In genomic region chr20:62246431-62246830, GRCh38 we compare ENCODE assay signal across 1 cellular context.
TF ChIP-seq lines count a peak whose summit lies in the region.

No MANE protein-coding gene starts in this region.

TF ChIP-seq in IMR-90, 13 proteins besides CTCF, POLR2A, EP300 and RAD21:
- no peak for TF ChIP-seq MXI1 (IDR thresholded peaks at IDR 0.05; ENCODE audit: borderline replicate concordance, low read depth, low read length)
- TF ChIP-seq MAFK (IDR thresholded peaks at IDR 0.05; ENCODE audit: low read depth, low read length), result no peak
- TF ChIP-seq USF2 (IDR thresholded peaks at IDR 0.05; ENCODE audit: low read depth, low read length), result no peak
- TF ChIP-seq SMC3 (IDR thresholded peaks at IDR 0.05; ENCODE audit: low read depth, low read length), result no peak
- no peak for TF ChIP-seq RCOR1 (IDR thresholded peaks at IDR 0.05; ENCODE audit: insufficient replicate concordance, low read length)
- no peak for TF ChIP-seq FOS (IDR thresholded peaks at IDR 0.05; ENCODE audit: low read depth, low read length)
- no peak for TF ChIP-seq ELK1 (IDR thresholded peaks at IDR 0.05; ENCODE audit: borderline replicate concordance, low read depth, low read length)
- no peak for TF ChIP-seq RFX5 (IDR thresholded peaks at IDR 0.05; ENCODE audit: low read depth, low read length)
- TF ChIP-seq MAZ (IDR thresholded peaks at IDR 0.05; ENCODE audit: borderline replicate concordance, low read depth, low read length), result no peak
- TF ChIP-seq CHD1 (IDR thresholded peaks at IDR 0.05; ENCODE audit: low read depth, low read length), result no peak
- no peak for TF ChIP-seq BHLHE40 (IDR thresholded peaks at IDR 0.05; ENCODE audit: low read depth, low read length)
- no peak for TF ChIP-seq CEBPB (IDR thresholded peaks at IDR 0.05; ENCODE audit: low read depth, low read length)
- no peak for TF ChIP-seq NFE2L2 (IDR thresholded peaks at IDR 0.05; ENCODE audit: low read depth, low read length)
